In genomic region chr2:144426981-144427479, GRCh38 we compare ENCODE assay signal across 11 cellular contexts.
DNase-seq lines count a peak whose midpoint lies in the region; ATAC-seq and TF ChIP-seq lines count a peak whose summit lies in the region.
"Had no signal": no experiment of that assay in that cellular context is flagged by ENCODE, and none has a peak within 500 bp of the region (broad histone marks: within the 10 kb centered on the region; RNA-seq: fewer than 3 reads in every experiment).

No MANE protein-coding gene starts in this region.

- H3K4me1 Mint-ChIP-seq in naive B cell = peaks cover 36 to 42% (median 36%) of the 10 kb centered on the region in 3 donors
- peaks cover 1% of the 10 kb centered on the region for H3K4me1 Mint-ChIP-seq in glutamatergic neuron (ENCODE audit: low read depth, unreplicated experiment)

- DNase-seq in Right ventricle myocardium inferior (ENCODE audit: missing footprints) = no peak
- no peak for DNase-seq in cardiac septum (ENCODE audit: low spot score)
- DNase-seq in fibroblast of gingiva (ENCODE audit: low read depth) = peak; percentile 12
- DNase-seq in naive B cell = no peak
- no peak for DNase-seq in WERI-Rb-1
- DNase-seq in glutamatergic neuron = no peak
- DNase-seq in NCI-H446 treated with DMSO at 0.1 percent for 48 hours (lab: John Stamatoyannopoulos, UW) = no peak
- DNase-seq in Ammon's horn (ENCODE audit: low spot score) = no peak
- DNase-seq: ACHN; activated naive CD8-positive, alpha-beta T cell treated with anti-CD3 and anti-CD28 coated beads for 36 hours; NCI-H1417 had no signal

- H3K9me3 ChIP-seq in WERI-Rb-1 (ENCODE audit: severe bottlenecking) = no peaks in the 10 kb centered on the region

- peak; percentile 61 for ATAC-seq in Right ventricle myocardium inferior
- no peak for ATAC-seq in naive B cell (ENCODE audit: low read depth in 2 of 2)

- peak overlapping the region in 3 of 8 donors; percentile 18 to 27 (median 23) for H3K4me3 Mint-ChIP-seq in naive B cell
- H3K4me3 Mint-ChIP-seq in glutamatergic neuron (ENCODE audit: unreplicated experiment) = no peak overlapping the region
- H3K4me3 Mint-ChIP-seq: activated naive CD8-positive, alpha-beta T cell treated with anti-CD3 and anti-CD28 coated beads for 36 hours had no signal

- H3K27ac Mint-ChIP-seq in naive B cell = peak overlapping the region; percentile 29 to 77 (median 50)
- no peak overlapping the region for H3K27ac Mint-ChIP-seq in glutamatergic neuron (ENCODE audit: unreplicated experiment)
- H3K27ac Mint-ChIP-seq: activated naive CD8-positive, alpha-beta T cell treated with anti-CD3 and anti-CD28 coated beads for 36 hours had no signal

- H3K4me3 ChIP-seq in WERI-Rb-1 (ENCODE audit: low read depth, low read length) = no peak overlapping the region

- H3K36me3 Mint-ChIP-seq in naive B cell (peaks cover 18 to 19% of the 10 kb centered on the region in 2 donors), glutamatergic neuron (ENCODE audit: unreplicated experiment) (peaks cover 4% of the 10 kb centered on the region)

- no peaks in the 10 kb centered on the region for H3K9me3 Mint-ChIP-seq in naive B cell
- H3K9me3 Mint-ChIP-seq in glutamatergic neuron (ENCODE audit: unreplicated experiment) = peaks cover 4% of the 10 kb centered on the region
- H3K9me3 Mint-ChIP-seq: activated naive CD8-positive, alpha-beta T cell treated with anti-CD3 and anti-CD28 coated beads for 36 hours had no signal

- no peak overlapping the region for H3K27ac ChIP-seq in WERI-Rb-1

- no peaks in the 10 kb centered on the region for H3K36me3 ChIP-seq in WERI-Rb-1

- TF ChIP-seq CTCF in WERI-Rb-1 (IDR thresholded peaks at IDR 0.05; ENCODE audit: low read depth, low read length) (no peak), glutamatergic neuron (IDR thresholded peaks at IDR 0.05; ENCODE audit: partially characterized antibody, unreplicated experiment) (no peak)

- H3K27me3 Mint-ChIP-seq in naive B cell (no peaks in the 10 kb centered on the region), glutamatergic neuron (ENCODE audit: unreplicated experiment) (peaks cover 2% of the 10 kb centered on the region)
- H3K27me3 Mint-ChIP-seq: activated naive CD8-positive, alpha-beta T cell treated with anti-CD3 and anti-CD28 coated beads for 36 hours had no signal

- no peaks in the 10 kb centered on the region for H3K27me3 ChIP-seq in WERI-Rb-1 (ENCODE audit: insufficient read depth, low read depth, severe bottlenecking)

- intact Hi-C loops in Right ventricle myocardium inferior (cut with DNase I) (loop anchor here (2.0 to 5.0 kb wide), 2 partner anchors 22 to 95 kb away; a partner anchor contains a TSS), cardiac septum (cut with DNase I) (no loop called here)
